23 cellular contexts compared by ENCODE assay signal in the genomic region with DNA sequence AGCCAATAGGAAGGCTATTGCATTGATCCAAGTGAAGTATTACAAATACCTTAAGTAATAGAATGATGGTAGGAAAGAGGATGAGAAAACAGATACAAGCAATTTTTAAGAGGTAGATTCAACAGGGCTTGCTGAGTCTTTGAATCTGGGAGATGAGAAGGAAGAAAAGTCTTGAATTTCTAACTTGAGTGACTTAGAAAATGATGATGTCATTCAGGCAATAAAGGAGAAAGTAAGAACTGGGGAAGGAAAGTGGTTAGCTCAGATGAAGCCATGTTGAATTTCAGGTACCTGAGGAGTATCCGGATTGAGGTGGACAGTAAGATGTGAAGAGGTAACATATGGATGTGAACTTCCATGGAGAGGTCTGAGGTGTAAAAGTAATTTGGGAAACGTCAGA. TPM values are rescaled to one million over a fixed set of nuclear protein-coding genes. Genes with fewer than 3 reads are reported as not detected.
DNase-seq lines count a peak whose midpoint lies in the region; ATAC-seq, FAIRE-seq and TF ChIP-seq lines count a peak whose summit lies in the region.
"Had no signal": no experiment of that assay in that cellular context is flagged by ENCODE, and none has a peak within 500 bp of the region (broad histone marks: within the 10 kb centered on the region; RNA-seq: fewer than 3 reads in every experiment).

No MANE protein-coding gene starts in this region.

- no peaks in the 10 kb centered on the region for H4K20me1 ChIP-seq in GM12878 (ENCODE audit: control insufficient read depth, insufficient read depth)
- H4K20me1 ChIP-seq in smooth muscle cell (ENCODE audit: low read depth) = no peaks in the 10 kb centered on the region
- H4K20me1 ChIP-seq: BLaER1 had no signal

- H3F3A ChIP-seq in smooth muscle cell (ENCODE audit: low read depth) = no peaks in the 10 kb centered on the region

- RAD21 ChIA-PET in GM12878 (lab: Charles Lee; ENCODE audit: unreplicated experiment) = interaction anchor here (3.4 kb wide), 1 partner anchor 106 kb away, joined by 12 read pairs; no protein-coding TSS in a partner anchor

- H3K9me3 ChIP-seq in HEK293 (ENCODE audit: control insufficient read depth, insufficient read depth, low read depth, low read length) = no peaks in the 10 kb centered on the region
- no peaks in the 10 kb centered on the region for H3K9me3 ChIP-seq in GM12878 (replicated peaks; ENCODE audit: control insufficient read depth, insufficient read depth, low read length)
- no peaks in the 10 kb centered on the region for H3K9me3 ChIP-seq in smooth muscle cell (replicated peaks; ENCODE audit: low read depth)
- H3K9me3 ChIP-seq: BE2C, BLaER1 had no signal

- DNase-seq in GM12878 (ENCODE audit: low read depth, low spot score) = no peak
- DNase-seq in smooth muscle cell (lab: John Stamatoyannopoulos, UW; ENCODE audit: unreplicated experiment) = no peak
- no peak for DNase-seq in NCI-H82 (lab: John Stamatoyannopoulos, UW)
- no peak for DNase-seq in SKM-1 (lab: John Stamatoyannopoulos, UW; ENCODE audit: unreplicated experiment)
- DNase-seq: 8988T; ACHN; BE2C; C1 segment of cervical spinal cord; CD4-positive, alpha-beta memory T cell; CD4-positive, CD25-positive, alpha-beta regulatory T cell; CD8-positive, alpha-beta memory T cell; COR-L47; DMS 273 treated with DMSO at 0.1 percent for 48 hours; DMS153; DMS53; DMS79; DND-41; EL had no signal

- no peak for TF ChIP-seq POLR2A in GM12878 (IDR thresholded peaks at IDR 0.05; ENCODE audit: low read depth, low read length)

- H3K27ac ChIP-seq in HEK293 (ENCODE audit: extremely low read depth, low read depth, low read length) (no peak overlapping the region), GM12878 (ENCODE audit: control insufficient read depth, insufficient read depth) (no peak overlapping the region), smooth muscle cell (ENCODE audit: low read depth) (no peak overlapping the region)
- H3K27ac ChIP-seq: BLaER1 had no signal

- 50% methylated on average over 2 of the region's 2 CpGs for WGBS in GM12878 (ENCODE audit: insufficient coverage, insufficient replicate concordance, low lambda C conversion rate, missing lambda C conversion rate)
- WGBS in smooth muscle cell (ENCODE audit: low lambda C conversion rate) = 83% methylated on average over 2 of the region's 2 CpGs

- intact Hi-C loops in GM12878 (cut with micrococcal nuclease; ENCODE audit: unreplicated experiment) = loop anchor here (10.0 kb wide), 1 partner anchor 191 kb away; no protein-coding TSS in a partner anchor

- no peak overlapping the region for H3K4me2 ChIP-seq in GM12878 (ENCODE audit: control insufficient read depth, insufficient read depth)
- peak overlapping the region; percentile 33 for H3K4me2 ChIP-seq in smooth muscle cell
- H3K4me2 ChIP-seq: BLaER1 had no signal

- no peak for ATAC-seq in GM12878

- no peak for TF ChIP-seq CTCF in HEK293 (tag by site-specific recombination; IDR thresholded peaks at IDR 0.05)
- no peak for TF ChIP-seq CTCF in GM12878 (IDR thresholded peaks at IDR 0.05 in 2 of 3, conservative IDR thresholded peaks at IDR 0.05 in 1 of 3; ENCODE audit: control insufficient read depth in 2 of 3, extremely low read depth in 1 of 3, insufficient read depth in 1 of 3, low read depth in 3 of 3, low read length in 3 of 3)
- TF ChIP-seq CTCF in smooth muscle cell (IDR thresholded peaks at IDR 0.05; ENCODE audit: borderline replicate concordance, insufficient read depth, poor library complexity, severe bottlenecking) = no peak

- H3K4me3 ChIP-seq in HEK293 (ENCODE audit: low read depth, low read length) (no peak overlapping the region), GM12878 (no peak overlapping the region), smooth muscle cell (no peak overlapping the region)
- H3K4me3 ChIP-seq: BLaER1 had no signal

- BruUV-seq in GM12878 (replicated peaks; lab: Mats Ljungman, UMichigan) = no TSS peak

- H3K79me2 ChIP-seq in GM12878 (ENCODE audit: control insufficient read depth, insufficient read depth, low read length) (no peaks in the 10 kb centered on the region), smooth muscle cell (ENCODE audit: low read depth) (no peaks in the 10 kb centered on the region)

- POLR2A ChIA-PET in HEK293 (lab: Yijun Ruan, JAX) (no interaction called here), GM12878 (lab: Charles Lee) (no interaction called here)

- H3K4me1 ChIP-seq in HEK293 (ENCODE audit: control insufficient read depth, insufficient read depth, low read length) (no peaks in the 10 kb centered on the region), GM12878 (ENCODE audit: control insufficient read depth, insufficient read depth, low read length) (no peaks in the 10 kb centered on the region; the same call in 1 of the 2 replicates), smooth muscle cell (ENCODE audit: low read depth) (no peaks in the 10 kb centered on the region)
- H3K4me1 ChIP-seq: BE2C, BLaER1 had no signal

- CTCF ChIA-PET in HEK293 (lab: Yijun Ruan, JAX) (interaction anchor here (2.3 kb wide), 1 partner anchor 106 kb away, joined by 6 read pairs; no protein-coding TSS in a partner anchor), GM12878 (lab: Yijun Ruan, JAX) (interaction anchor here (1.3 to 1.6 kb wide), 2 partner anchors 106 kb away, joined by 6 to 8 read pairs; no protein-coding TSS in a partner anchor)

- no peaks in the 10 kb centered on the region for H3K36me3 ChIP-seq in HEK293 (ENCODE audit: control insufficient read depth in 2 of 2, insufficient read depth in 1 of 2, low read length in 2 of 2)
- H3K36me3 ChIP-seq in GM12878 (ENCODE audit: control insufficient read depth in 2 of 2, insufficient read depth in 2 of 2, low read length in 1 of 2) = no peaks in the 10 kb centered on the region
- H3K36me3 ChIP-seq in smooth muscle cell (ENCODE audit: low read depth) = no peaks in the 10 kb centered on the region
- H3K36me3 ChIP-seq: BE2C, BLaER1 had no signal

- H3K27me3 ChIP-seq in GM12878 (replicated peaks in 1 of 2; ENCODE audit: control insufficient read depth in 2 of 2, insufficient read depth in 2 of 2, low read length in 1 of 2) = no peaks in the 10 kb centered on the region
- no peaks in the 10 kb centered on the region for H3K27me3 ChIP-seq in smooth muscle cell (ENCODE audit: low read depth)
- H3K27me3 ChIP-seq: BE2C, BLaER1 had no signal

- no peak overlapping the region for H3K9ac ChIP-seq in GM12878 (ENCODE audit: control insufficient read depth, insufficient read depth, low read length)
- H3K9ac ChIP-seq in smooth muscle cell (ENCODE audit: low read depth) = no peak overlapping the region
- H3K9ac ChIP-seq: BLaER1 had no signal

- H2AFZ ChIP-seq in GM12878 (ENCODE audit: control insufficient read depth, low read depth, low read length) (no peak overlapping the region), smooth muscle cell (ENCODE audit: low read depth) (no peak overlapping the region)

- in situ Hi-C loops in GM12878 (cut with MboI) = no loop called here

- no peak for FAIRE-seq in GM12878 (lab: Jason Lieb, UNC)
- FAIRE-seq: A204.1, GM12891, GM19239 had no signal

- no peak for TF ChIP-seq EP300 in GM12878 (IDR thresholded peaks at IDR 0.05; ENCODE audit: borderline replicate concordance in 1 of 2, control insufficient read depth in 1 of 2, low read depth in 2 of 2, low read length in 2 of 2)

- SMC1A ChIA-PET in GM12878 (lab: Charles Lee; ENCODE audit: uncharacterized antibody, unreplicated experiment) = interaction anchor here (0.7 to 2.9 kb wide), 3 partner anchors 103 to 119 kb away, joined by 3 to 10 read pairs (median 4); no protein-coding TSS in a partner anchor

- TF ChIP-seq RAD21 in GM12878 (IDR thresholded peaks at IDR 0.05; ENCODE audit: insufficient read depth, low read depth, low read length) = no peak

TF ChIP-seq in HEK293, 187 proteins besides CTCF, POLR2A, EP300 and RAD21 (continues in another document):
- TF ChIP-seq, protein P1, sequence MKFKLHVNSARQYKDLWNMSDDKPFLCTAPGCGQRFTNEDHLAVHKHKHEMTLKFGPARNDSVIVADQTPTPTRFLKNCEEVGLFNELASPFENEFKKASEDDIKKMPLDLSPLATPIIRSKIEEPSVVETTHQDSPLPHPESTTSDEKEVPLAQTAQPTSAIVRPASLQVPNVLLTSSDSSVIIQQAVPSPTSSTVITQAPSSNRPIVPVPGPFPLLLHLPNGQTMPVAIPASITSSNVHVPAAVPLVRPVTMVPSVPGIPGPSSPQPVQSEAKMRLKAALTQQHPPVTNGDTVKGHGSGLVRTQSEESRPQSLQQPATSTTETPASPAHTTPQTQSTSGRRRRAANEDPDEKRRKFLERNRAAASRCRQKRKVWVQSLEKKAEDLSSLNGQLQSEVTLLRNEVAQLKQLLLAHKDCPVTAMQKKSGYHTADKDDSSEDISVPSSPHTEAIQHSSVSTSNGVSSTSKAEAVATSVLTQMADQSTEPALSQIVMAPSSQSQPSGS (tag by site-specific recombination; IDR thresholded peaks at IDR 0.05; ENCODE audit: low read depth) = peak; percentile 57

TF ChIP-seq in GM12878, 131 proteins besides CTCF, POLR2A, EP300 and RAD21:
- TF ChIP-seq ATF7 (IDR thresholded peaks at IDR 0.05; ENCODE audit: low read depth) (peak; percentile 37; the same call in 1 of the 2 replicates), BHLHE40 (IDR thresholded peaks at IDR 0.05; ENCODE audit: borderline replicate concordance in 1 of 2, low read depth in 2 of 2, low read length in 1 of 2) (no peak)

RNA-seq across cellular contexts. Expression of gene FRY, which starts 15.5 kb away (rescaled TPM):
- total RNA-seq in GM12878 (2013; cell fraction: nucleolus; rRNA removed) = 11.0 and 11.5 TPM in 2 replicates
- total RNA-seq in GM12878 (2014; rRNA removed) = 0.28 and 1.1 TPM in 2 replicates
- 0.46 and 0.63 TPM in 2 replicates for total RNA-seq in GM12878 (2014; rRNA removed; fragmentation: Illumina TruSeq; extraction: Trizol)
- 0.93 and 1.0 TPM in 2 replicates for total RNA-seq in GM12878 (2021)
- 0.49 TPM for polyA plus RNA-seq in GM12878 (2011; ENCODE audit: low read depth)
- polyA plus RNA-seq in GM12878 (2011; rRNA removed) = 1.0 and 1.1 TPM in 2 replicates
- 1.2 and 1.4 TPM in 2 replicates for polyA plus RNA-seq in GM12878 (2011; cell fraction: cytosol; rRNA removed)
- 3.2 and 4.2 TPM in 2 replicates for polyA plus RNA-seq in GM12878 (2011; cell fraction: nucleus; rRNA removed)
- polyA plus RNA-seq in GM12878 (2012) = 0.37 and 0.74 TPM in 2 replicates
- 0.28 and 1.1 TPM in 2 replicates for polyA plus RNA-seq in GM12878 (2014; fragmentation: Illumina TruSeq; extraction: Trizol)
- under 1 TPM; 0.18 to 0.31 TPM for polyA plus RNA-seq in GM12878 (2014; fragmentation: Nextera tagmentation; extraction: Ambion mirVana)
- polyA plus RNA-seq in GM12878 (2014; rRNA removed) = 0.20 and 1.4 TPM in 2 replicates
- under 1 TPM; 0.23 to 0.27 TPM for polyA plus RNA-seq in GM12878 (2016; fragmentation: Nextera tagmentation; extraction: Ambion mirVana)
- 4.1 and 6.7 TPM in 2 replicates for polyA minus RNA-seq in GM12878 (2011; rRNA and poly(A)+ RNA removed)
- polyA minus RNA-seq in GM12878 (2011; cell fraction: cytosol; rRNA and poly(A)+ RNA removed) = 1.7 and 3.5 TPM in 2 replicates
- polyA minus RNA-seq in GM12878 (2011; cell fraction: nucleus; rRNA and poly(A)+ RNA removed) = 6.0 and 8.2 TPM in 2 replicates
- 1.9 and 3.2 TPM in 2 replicates for total RNA-seq in smooth muscle cell
- polyA plus RNA-seq in smooth muscle cell = 0.95 and 1.1 TPM in 2 replicates
